ENCODE assay signal across 18 cellular contexts in genomic region chr7:158471716-158472115, GRCh38.
DNase-seq lines count a peak whose midpoint lies in the region; ATAC-seq, FAIRE-seq and TF ChIP-seq lines count a peak whose summit lies in the region.
"Had no signal": no experiment of that assay in that cellular context is flagged by ENCODE, and none has a peak within 500 bp of the region (broad histone marks: within the 10 kb centered on the region; RNA-seq: fewer than 3 reads in every experiment).

No MANE protein-coding gene starts in this region.

- no peak overlapping the region for H3K27ac ChIP-seq in H1 (ENCODE audit: low read depth, low read length)
- peak overlapping the region; percentile 81 for H3K27ac ChIP-seq in neural cell (ENCODE audit: low read length)
- peak overlapping the region in 3 of 4 donors; percentile 73 to 83 (median 79) for H3K27ac ChIP-seq in sigmoid colon
- H3K27ac ChIP-seq: BLaER1, GM23248, HL-60 had no signal

- no peak overlapping the region for H3K9ac ChIP-seq in H1 (replicated peaks in 1 of 4; ENCODE audit: extremely low read depth in 1 of 4, low read depth in 3 of 4, low read length in 3 of 4)
- H3K9ac ChIP-seq in neural cell (ENCODE audit: low read length) = no peak overlapping the region
- H3K9ac ChIP-seq: BLaER1, GM23248 had no signal

- H3K27me3 ChIP-seq in H7 (ENCODE audit: control insufficient read depth, insufficient read depth, low read length) (no peaks in the 10 kb centered on the region), H1 (replicated peaks in 1 of 4; ENCODE audit: control insufficient read depth in 3 of 4, extremely low read depth in 1 of 4, insufficient read depth in 3 of 4, low read length in 3 of 4) (no peaks in the 10 kb centered on the region; a peak in 1 of 7 replicates), neural cell (ENCODE audit: insufficient read depth, low read depth, low read length) (no peaks in the 10 kb centered on the region), sigmoid colon (no peaks in the 10 kb centered on the region)
- H3K27me3 ChIP-seq: BLaER1 had no signal

- H4K8ac ChIP-seq in H1 (ENCODE audit: extremely low read depth, insufficient read depth, low read length) = no peak overlapping the region

- no peak overlapping the region for H3K4ac ChIP-seq in H1 (replicated peaks; ENCODE audit: insufficient read length, low read depth, low read length)

- intact Hi-C loops in sigmoid colon (cut with DNase I) = no loop called here

- H3K18ac ChIP-seq in H1 (ENCODE audit: extremely low read depth, low read length) = no peak overlapping the region

- H3K9me2 ChIP-seq in neural cell (ENCODE audit: insufficient read depth, low read length) = no peaks in the 10 kb centered on the region

- TF ChIP-seq EP300 in H1 (IDR thresholded peaks at IDR 0.05; ENCODE audit: borderline replicate concordance in 1 of 2, low read depth in 2 of 2, low read length in 2 of 2) = no peak
- TF ChIP-seq EP300 in neural cell (conservative IDR thresholded peaks at IDR 0.05; ENCODE audit: poor library complexity, severe bottlenecking) = no peak
- TF ChIP-seq EP300 in sigmoid colon (IDR thresholded peaks at IDR 0.05) = no peak

- no peak for ATAC-seq in HG03460 (IDR thresholded peaks at IDR 0.05; ENCODE audit: unreplicated experiment)
- ATAC-seq: HCT116 had no signal

- H4K91ac ChIP-seq in H1 (replicated peaks; ENCODE audit: insufficient read length, low read length) = no peak overlapping the region

- H2BK5ac ChIP-seq in H1 (ENCODE audit: low read depth, low read length) = no peak overlapping the region

- no peaks in the 10 kb centered on the region for H3F3A ChIP-seq in neural cell (ENCODE audit: insufficient read depth, low read length, poor library complexity, severe bottlenecking)

- H3K9me3 ChIP-seq in H1 (ENCODE audit: insufficient read depth in 2 of 2, low read depth in 1 of 2, low read length in 1 of 2) = no peaks in the 10 kb centered on the region
- H3K9me3 ChIP-seq in neural cell (ENCODE audit: low read length) = no peaks in the 10 kb centered on the region
- H3K9me3 ChIP-seq in sigmoid colon = no peaks in the 10 kb centered on the region
- H3K9me3 ChIP-seq: BLaER1 had no signal

- CTCF ChIA-PET in H1 (lab: Charles Lee; ENCODE audit: partially characterized antibody) = interaction anchor here (0.9 to 2.9 kb wide), 3 partner anchors 12 to 46 kb away, joined by 3 to 12 read pairs (median 3); no protein-coding TSS in a partner anchor

- TF ChIP-seq CTCF in H1 (IDR thresholded peaks at IDR 0.05; ENCODE audit: control extremely low read depth in 1 of 3, insufficient read depth in 1 of 3, low read depth in 1 of 3, low read length in 3 of 3) (no peak), neural cell (IDR thresholded peaks at IDR 0.05; ENCODE audit: poor library complexity, severe bottlenecking) (no peak), sigmoid colon (IDR thresholded peaks at IDR 0.05) (no peak)

- TF ChIP-seq RAD21 in H1 (IDR thresholded peaks at IDR 0.05 in 1 of 2, conservative IDR thresholded peaks at IDR 0.05 in 1 of 2; ENCODE audit: low read depth in 2 of 2, low read length in 2 of 2) = no peak
- TF ChIP-seq RAD21 in neural cell (conservative IDR thresholded peaks at IDR 0.05) = no peak

- H4K20me1 ChIP-seq in H1 (replicated peaks in 1 of 2; ENCODE audit: control insufficient read depth in 1 of 2, insufficient read depth in 2 of 2, low read length in 2 of 2) (no peaks in the 10 kb centered on the region), neural cell (ENCODE audit: insufficient read depth) (no peaks in the 10 kb centered on the region)
- H4K20me1 ChIP-seq: BLaER1 had no signal

- H2BK20ac ChIP-seq in H1 (ENCODE audit: low read length) = 0 out of 2 replicates have a peak overlapping the region, but pooled peaks have one; percentile 22

- no peak overlapping the region for H2AFZ ChIP-seq in H1 (ENCODE audit: low read length)
- H2AFZ ChIP-seq in neural cell (ENCODE audit: low read depth, low read length) = no peak overlapping the region
- H2AFZ ChIP-seq: GM23248 had no signal

- H3K56ac ChIP-seq in H1 (replicated peaks; ENCODE audit: insufficient read length, low read depth, low read length) = no peak overlapping the region

- no peaks in the 10 kb centered on the region for H3K23me2 ChIP-seq in H1 (ENCODE audit: low read depth, low read length)

- H3K23ac ChIP-seq in H1 (ENCODE audit: insufficient read length) = no peak overlapping the region

- no peaks in the 10 kb centered on the region for H3K79me2 ChIP-seq in H1 (ENCODE audit: control insufficient read depth in 1 of 2, insufficient read depth in 2 of 2, low read length in 2 of 2)
- no peaks in the 10 kb centered on the region for H3K79me2 ChIP-seq in neural cell (replicated peaks; ENCODE audit: insufficient read depth, low read length)

- H3K79me1 ChIP-seq in H1 (ENCODE audit: low read depth, low read length) = no peaks in the 10 kb centered on the region

- FAIRE-seq in H1 (lab: Jason Lieb, UNC) = no peak
- no peak for FAIRE-seq in GM12892 (lab: Jason Lieb, UNC)
- FAIRE-seq: H54 had no signal

- TF ChIP-seq POLR2A in H1 (IDR thresholded peaks at IDR 0.05; ENCODE audit: control extremely low read depth in 1 of 2, low read depth in 2 of 2, low read length in 2 of 2) (no peak), sigmoid colon (IDR thresholded peaks at IDR 0.05) (no peak), GM12892 (IDR thresholded peaks at IDR 0.05; ENCODE audit: low read depth, low read length) (no peak)

- WGBS in H1 (ENCODE audit: extremely low coverage in 1 of 2, insufficient coverage in 1 of 2, insufficient read length in 1 of 2, insufficient replicate concordance in 2 of 2, low coverage in 1 of 2, low lambda C conversion rate in 2 of 2, missing lambda C conversion rate in 1 of 2), 2 experiments = 97% methylated on average over 18 of the region's 18 CpGs; no CpG with 5 or more reads in 1 of the 2 experiments
- WGBS in sigmoid colon, 2 donors = 96 to 97% methylated on average over 18 of the region's 18 CpGs

- no peak overlapping the region for H2AK5ac ChIP-seq in H1 (ENCODE audit: low read depth, low read length)

- H2BK12ac ChIP-seq in H1 (ENCODE audit: low read depth, low read length) = no peak overlapping the region

- POLR2A ChIA-PET in H1 (lab: Charles Lee; ENCODE audit: partially characterized antibody) = no interaction called here

- no peak overlapping the region for H2BK120ac ChIP-seq in H1 (replicated peaks; ENCODE audit: low read depth, low read length)

- peaks cover 14 to 29% (median 19%) of the 10 kb centered on the region in 4 experiments for H3K4me1 ChIP-seq in H1 (replicated peaks in 1 of 4; ENCODE audit: control insufficient read depth in 3 of 4, insufficient read depth in 4 of 4, low read length in 3 of 4)
- H3K4me1 ChIP-seq in sigmoid colon = peaks cover 0 to 45% (median 27%) of the 10 kb centered on the region in 4 donors

- no peak overlapping the region for H4K5ac ChIP-seq in H1 (ENCODE audit: insufficient read length, low read depth, low read length)

- H2BK15ac ChIP-seq in H1 (ENCODE audit: low read length) = no peak overlapping the region

- peak; percentile 52 for DNase-seq in H7
- no peak for DNase-seq in H1 (ENCODE audit: low read depth in 1 of 2, low spot score in 2 of 2)
- DNase-seq in sigmoid colon = no peak
- DNase-seq in GM12892 (ENCODE audit: insufficient read length) = no peak
- DNase-seq in NCI-H2081 (lab: John Stamatoyannopoulos, UW) = no peak
- DNase-seq: 8988T; Calu3; CD4-positive, alpha-beta memory T cell; DMS79 treated with DMSO at 0.1 percent for 48 hours; GF-D8; GM23248; HFFc6 had no signal

- H3K4me3 ChIP-seq in H7 (ENCODE audit: insufficient read depth, low read depth, low read length) = no peak overlapping the region
- H3K4me3 ChIP-seq in H1 (ENCODE audit: extremely low read depth in 1 of 4, insufficient read depth in 2 of 4, low read depth in 3 of 4, low read length in 4 of 4) = no peak overlapping the region
- H3K4me3 ChIP-seq in neural cell (ENCODE audit: low read length) = no peak overlapping the region
- no peak overlapping the region for H3K4me3 ChIP-seq in sigmoid colon
- H3K4me3 ChIP-seq: BLaER1, GM23248 had no signal

- no peak overlapping the region for H3K4me2 ChIP-seq in H1 (ENCODE audit: insufficient read depth in 1 of 2, low read depth in 2 of 2, low read length in 2 of 2)
- no peak overlapping the region for H3K4me2 ChIP-seq in neural cell (ENCODE audit: low read length)

- H3K36me3 ChIP-seq in H7 (replicated peaks; ENCODE audit: control insufficient read depth, insufficient read depth, low read length) = no peaks in the 10 kb centered on the region
- no peaks in the 10 kb centered on the region for H3K36me3 ChIP-seq in H1 (ENCODE audit: control insufficient read depth in 2 of 4, insufficient read depth in 4 of 4, low read length in 3 of 4)
- no peaks in the 10 kb centered on the region for H3K36me3 ChIP-seq in neural cell (ENCODE audit: insufficient read depth, low read length)
- no peaks in the 10 kb centered on the region for H3K36me3 ChIP-seq in sigmoid colon
- H3K36me3 ChIP-seq: BLaER1 had no signal

- no peak overlapping the region for H3K14ac ChIP-seq in H1 (ENCODE audit: insufficient read length)

TF ChIP-seq in H1, 55 proteins besides CTCF, POLR2A, EP300 and RAD21:
- peak; percentile 71; the same call in 1 of the 2 replicates for TF ChIP-seq EGR1 (IDR thresholded peaks at IDR 0.05; ENCODE audit: borderline replicate concordance, low read depth, low read length)
- TF ChIP-seq JUND (IDR thresholded peaks at IDR 0.05; ENCODE audit: low read length) = no peak

TF ChIP-seq in neural cell, 6 proteins besides CTCF, POLR2A, EP300 and RAD21 (continues in another document):
- no peak for TF ChIP-seq REST (IDR thresholded peaks at IDR 0.05; ENCODE audit: borderline replicate concordance)
